ENCODE assay signal across 22 cellular contexts in the genomic region with DNA sequence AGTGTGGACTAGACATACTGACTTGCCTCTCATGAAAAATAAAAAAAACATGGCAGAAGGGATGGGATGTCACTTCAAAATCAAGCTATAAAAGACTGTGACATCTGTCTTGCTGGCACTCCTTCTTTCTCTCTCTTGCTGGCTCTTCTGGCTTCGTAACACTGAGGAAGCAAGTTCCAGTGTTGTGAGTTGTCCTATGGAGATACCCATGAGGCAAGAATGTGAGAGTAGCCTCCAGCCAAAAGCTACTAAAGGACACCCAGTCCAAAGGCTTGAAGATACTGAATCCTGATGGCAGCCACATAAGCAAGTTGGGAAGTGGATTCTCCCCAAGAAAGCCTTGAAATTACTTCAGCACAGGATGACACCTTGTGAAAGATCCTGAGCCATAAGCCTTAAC.
A peak's percentile ranks its signal among the peaks of the same experiment; 100 is the strongest.
DNase-seq lines count a peak whose midpoint lies in the region; ATAC-seq, FAIRE-seq and TF ChIP-seq lines count a peak whose summit lies in the region.
"Had no signal": no experiment of that assay in that cellular context is flagged by ENCODE, and none has a peak within 500 bp of the region (broad histone marks: within the 10 kb centered on the region; RNA-seq: fewer than 3 reads in every experiment).

No MANE protein-coding gene starts in this region.

- H3K4me3 ChIP-seq in bronchial epithelial cell (ENCODE audit: low read depth, low read length), result no peak overlapping the region
- H3K4me3 ChIP-seq: BLaER1 treated with 17β-estradiol and CSF1 and Interleukin-3, amounts not matched to agents 10 nM and 100 nM; GM23338; HAP-1 had no signal

- no peak for ATAC-seq in HG03135 (IDR thresholded peaks at IDR 0.05; ENCODE audit: unreplicated experiment)
- ATAC-seq: GM23338 had no signal

- in situ Hi-C loops in ACHN (cut with HindIII; ENCODE audit: low pct_ligation_motif_present, low pct_unique_long_range_greater_than_20kb, low sequenced_read_pairs), result no loop called here

- TF ChIP-seq CTCF in bronchial epithelial cell (IDR thresholded peaks at IDR 0.05; ENCODE audit: insufficient read depth, low read length, severe bottlenecking), result no peak

- no peaks in the 10 kb centered on the region for H3K36me3 ChIP-seq in bronchial epithelial cell (ENCODE audit: control insufficient read depth, insufficient read depth, low read length)
- H3K36me3 ChIP-seq: BE2C; BLaER1 treated with 17β-estradiol and CSF1 and Interleukin-3, amounts not matched to agents 10 nM and 100 nM; HAP-1 had no signal

- DNase-seq in NCI-H2171 treated with DMSO at 0.1 percent for 48 hours (lab: John Stamatoyannopoulos, UW) (peak; percentile 9), NCI-H2171 (lab: John Stamatoyannopoulos, UW) (no peak), bronchial epithelial cell (ENCODE audit: low read depth) (peak; percentile 1), iPS-NIHi7 (ENCODE audit: extremely low spot score) (peak; percentile 8), COLO829 (ENCODE audit: low spot score) (no peak), ACHN (no peak), kidney glomerular epithelial cell (lab: John Stamatoyannopoulos, UW) (no peak)
- DNase-seq: AML-193; BE2C; Caco-2; CD4-positive, alpha-beta memory T cell; DMS153; DND-41; GF-D8; HFFc6 had no signal

- FAIRE-seq in bronchial epithelial cell (lab: Jason Lieb, UNC), result no peak
- FAIRE-seq: GM12891, GM18507, H54 had no signal

- no peaks in the 10 kb centered on the region for H3K27me3 ChIP-seq in bronchial epithelial cell (ENCODE audit: control insufficient read depth, insufficient read depth, low read length)
- H3K27me3 ChIP-seq: BE2C; BLaER1 treated with 17β-estradiol and CSF1 and Interleukin-3, amounts not matched to agents 10 nM and 100 nM had no signal

Comparison
In these comparisons a context has a peak if more than half of its experiments do, and no peak if none do; other contexts are left out.
1. DNase-seq: peak in NCI-H2171 treated with DMSO at 0.1 percent for 48 hours (single experiment), bronchial epithelial cell (single experiment) and iPS-NIHi7 (single experiment); none in NCI-H2171 (single experiment), COLO829 (single experiment), ACHN (single experiment) and kidney glomerular epithelial cell (single experiment).